ENCODE assay signal across 31 cellular contexts in the genomic region with DNA sequence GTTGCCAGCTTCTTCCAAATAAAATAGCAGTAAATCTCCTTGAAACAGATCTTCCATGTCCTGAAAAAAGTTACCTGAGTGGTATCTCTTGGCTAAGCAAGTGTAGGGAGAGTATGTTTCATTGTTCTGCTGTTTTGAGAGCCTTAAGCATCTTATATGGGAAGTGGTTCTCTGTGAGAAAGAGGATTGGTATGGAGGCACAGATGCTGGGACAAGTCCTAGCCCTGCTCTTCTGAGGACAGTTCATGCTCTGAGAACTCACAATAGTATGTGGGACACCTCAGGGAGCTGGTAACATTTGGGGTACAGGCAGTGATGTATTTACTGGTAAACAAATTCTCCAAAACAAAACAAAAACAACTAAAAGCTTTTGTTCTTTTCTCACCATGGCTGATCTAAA. TPM values are rescaled to one million over a fixed set of nuclear protein-coding genes. Genes with fewer than 3 reads are reported as not detected.
"Had no signal": no experiment of that assay in that cellular context is flagged by ENCODE, and none has a peak within 500 bp of the region (broad histone marks: within the 10 kb centered on the region; RNA-seq: fewer than 3 reads in every experiment).

No MANE protein-coding gene starts in this region.

- H3K4me1 ChIP-seq: ascending aorta had no signal

- H3K27me3 ChIP-seq: ascending aorta had no signal

- H3K4me3 ChIP-seq: ascending aorta, PC-9, SK-N-MC had no signal

- H3K27ac ChIP-seq: ascending aorta, PC-9, RWPE1, SK-N-MC, WERI-Rb-1 had no signal

- DNase-seq: activated CD4-positive, alpha-beta T cell treated with anti-CD3 and anti-CD28 coated beads for 1 hour; activated CD4-positive, alpha-beta T cell treated with anti-CD3 and anti-CD28 coated beads, Interleukin-2, amount 10 ng/mL, durations not matched to agents 24 days and 14 days; activated CD4-positive, alpha-beta T cell treated with anti-CD3 and anti-CD28 coated beads, Interleukin-2, amount 50 U/mL, for 4 hours; activated CD4-positive, CD25-positive, alpha-beta regulatory T cell; activated CD8-positive, alpha-beta T cell treated with anti-CD3 and anti-CD28 coated beads, Interleukin-2, amount 10 ng/mL, durations not matched to agents 7 days and 5 days; activated gamma-delta T cell; activated naive CD4-positive, alpha-beta T cell treated with Interleukin-2 at 50 U/mL for 16 hours; activated naive CD8-positive, alpha-beta T cell treated with anti-CD3 and anti-CD28 coated beads, Interleukin-2, amount 10 ng/mL, durations not matched to agents 7 days and 5 days; activated T-cell treated with anti-CD3 and anti-CD28 coated beads, Interleukin-2, amount 50 U/mL, for 24 hours; amygdala; NCI-H1105; NCI-H1436; NCI-H1694; NCI-H2029; NCI-H510A; NCI-H526; NCI-H748 treated with DMSO at 0.1 percent for 48 hours; NK-92 treated with Interleukin-12 subunit alpha and Interleukin-12 subunit beta, amount 100 ng/mL, for 24 hours; PC-9; T1000; WERI-Rb-1 had no signal

- H3K4me2 ChIP-seq: PC-9 had no signal

- H2AFZ ChIP-seq: PC-9 had no signal

- H3K9me3 ChIP-seq: ascending aorta had no signal

- ATAC-seq: activated CD8-positive, alpha-beta T cell treated with anti-CD3 and anti-CD28 coated beads, Interleukin-2, amount 10 ng/mL, durations not matched to agents 7 days and 5 days; Right ventricle myocardium inferior had no signal

- H3K36me3 ChIP-seq: ascending aorta, WERI-Rb-1 had no signal

RNA-seq across cellular contexts. Expression of gene PPP3R2, which starts 2.0 kb away (rescaled TPM):
- total RNA-seq: activated CD4-positive, alpha-beta T cell treated with anti-CD3 and anti-CD28 coated beads, Interleukin-2, amount 10 ng/mL, durations not matched to agents 24 days and 14 days; activated CD8-positive, alpha-beta T cell treated with anti-CD3 and anti-CD28 coated beads, Interleukin-2, amount 10 ng/mL, durations not matched to agents 7 days and 5 days; activated naive CD8-positive, alpha-beta T cell treated with anti-CD3 and anti-CD28 coated beads, Interleukin-2, amount 10 ng/mL, durations not matched to agents 7 days and 5 days; activated T-helper 2 cell treated with anti-CD3 and anti-CD28 coated beads, Interferon-gamma antibody, Interleukin-2, Interleukin-4, amounts not matched to agents 10 μg/mL and 5 μg/mL and 100 μg/mL, durations not matched to agents 14 hours and 24 hours and 36 hours; ascending aorta; cardiac septum; M059J; PC-9; Right ventricle myocardium inferior; T-helper 1 cell treated with Interleukin-12 subunit alpha and Interleukin-12 subunit beta and Interleukin-4 antibody, amounts not matched to agents 30 ng/mL and 1 ng/mL, for 36 hours; T-helper 2 cell treated with Interferon-gamma antibody and Interleukin-4, amounts not matched to agents 100 ng/mL and 5 ng/mL, for 36 hours had no signal
- polyA plus RNA-seq: adipose tissue had no signal
